Comparison of ENCODE assay signal across 6 cellular contexts in genomic region chr2:232570481-232570880, GRCh38. TPM values are rescaled to one million over a fixed set of nuclear protein-coding genes. Genes with fewer than 3 reads are reported as not detected.
"Had no signal": no experiment of that assay in that cellular context is flagged by ENCODE, and none has a peak within 500 bp of the region (broad histone marks: within the 10 kb centered on the region; RNA-seq: fewer than 3 reads in every experiment).

No MANE protein-coding gene starts in this region.

RNA-seq across cellular contexts. Expression of gene CHRNG, which starts 31.0 kb away (rescaled TPM):
- total RNA-seq: K562, M059J, PC-3, Peyer's patch, Right ventricle myocardium inferior, SK-MEL-5 had no signal
- polyA plus RNA-seq: K562 had no signal

RNA-seq across cellular contexts. Expression of gene CHRND, which starts 44.5 kb away (rescaled TPM):
- total RNA-seq: K562, M059J, PC-3, Peyer's patch, Right ventricle myocardium inferior had no signal
- polyA plus RNA-seq: K562 had no signal

RNA-seq across cellular contexts. Expression of gene PRSS56, which starts 50.3 kb away (rescaled TPM):
- total RNA-seq: K562, M059J, PC-3, Peyer's patch, SK-MEL-5 had no signal
- polyA plus RNA-seq: K562 had no signal
